33 cellular contexts compared by ENCODE assay signal in genomic region chr3:11302444-11302843, GRCh38.
"Had no signal": no experiment of that assay in that cellular context is flagged by ENCODE, and none has a peak within 500 bp of the region (broad histone marks: within the 10 kb centered on the region; RNA-seq: fewer than 3 reads in every experiment).

No MANE protein-coding gene starts in this region.

- H3K4me1 ChIP-seq: SJCRH30 had no signal

- H3K27me3 ChIP-seq: brain microvascular endothelial cell, MG63, SJCRH30 had no signal

- H3K4me3 Mint-ChIP-seq: activated CD4-positive, alpha-beta memory T cell treated with anti-CD3 and anti-CD28 coated beads, Interleukin-2, amount 10 ng/mL, durations not matched to agents 7 days and 5 days; activated CD8-positive, alpha-beta memory T cell treated with anti-CD3 and anti-CD28 coated beads, Interleukin-2, amount 10 ng/mL, durations not matched to agents 7 days and 5 days; activated naive CD4-positive, alpha-beta T cell treated with anti-CD3 and anti-CD28 coated beads for 36 hours had no signal

- H3K9me3 Mint-ChIP-seq: activated CD4-positive, alpha-beta memory T cell treated with anti-CD3 and anti-CD28 coated beads, Interleukin-2, amount 10 ng/mL, durations not matched to agents 7 days and 5 days; activated naive CD4-positive, alpha-beta T cell treated with anti-CD3 and anti-CD28 coated beads for 36 hours; activated naive CD4-positive, alpha-beta T cell treated with anti-CD3 and anti-CD28 coated beads, Interleukin-2, amount 50 U/mL, for 72 hours had no signal

- DNase-seq: activated CD4-positive, alpha-beta memory T cell treated with anti-CD3 and anti-CD28 coated beads, Interleukin-2, amount 10 ng/mL, durations not matched to agents 7 days and 5 days; activated CD4-positive, alpha-beta T cell treated with anti-CD3 and anti-CD28 coated beads for 1 hour; activated CD4-positive, alpha-beta T cell treated with anti-CD3 and anti-CD28 coated beads for 48 hours; activated CD4-positive, CD25-positive, alpha-beta regulatory T cell; activated CD8-positive, alpha-beta memory T cell treated with anti-CD3 and anti-CD28 coated beads for 24 hours; activated CD8-positive, alpha-beta memory T cell treated with anti-CD3 and anti-CD28 coated beads, Interleukin-2, amount 10 ng/mL, durations not matched to agents 7 days and 5 days; activated CD8-positive, alpha-beta memory T cell treated with anti-CD3 and anti-CD28 coated beads, Interleukin-2, amount 50 U/mL, for 48 hours; activated gamma-delta T cell treated with Interleukin-2 at 50 U/mL for 16 hours; activated naive CD4-positive, alpha-beta T cell treated with anti-CD3 and anti-CD28 coated beads for 36 hours; amniotic stem cell; aorta; brain microvascular endothelial cell; central memory CD4-positive, alpha-beta T cell; Kasumi-1; KG1; MG63; NCI-H1048; NCI-H1105 treated with DMSO at 0.1 percent for 48 hours; NCI-H1436; NCI-H1694; NCI-H1930; NCI-H2107; NCI-H2171; NCI-H510A; NCI-H526; NCI-H748 treated with DMSO at 0.1 percent for 48 hours; SHP77; SJCRH30; T1000; WERI-Rb-1 had no signal

- H3K9me3 ChIP-seq: MG63, SJCRH30 had no signal

- ATAC-seq: activated CD8-positive, alpha-beta memory T cell treated with anti-CD3 and anti-CD28 coated beads, Interleukin-2, amount 10 ng/mL, durations not matched to agents 7 days and 5 days; activated naive CD4-positive, alpha-beta T cell treated with anti-CD3 and anti-CD28 coated beads, Interleukin-2, amount 50 U/mL, for 72 hours; Panc1 had no signal

- H3K4me3 ChIP-seq: MG63, SJCRH30, SK-N-MC had no signal

- H3K27ac Mint-ChIP-seq: activated CD4-positive, alpha-beta memory T cell treated with anti-CD3 and anti-CD28 coated beads, Interleukin-2, amount 10 ng/mL, durations not matched to agents 7 days and 5 days; activated CD8-positive, alpha-beta memory T cell treated with anti-CD3 and anti-CD28 coated beads, Interleukin-2, amount 10 ng/mL, durations not matched to agents 7 days and 5 days; activated naive CD4-positive, alpha-beta T cell treated with anti-CD3 and anti-CD28 coated beads for 36 hours; activated naive CD4-positive, alpha-beta T cell treated with anti-CD3 and anti-CD28 coated beads, Interleukin-2, amount 50 U/mL, for 72 hours had no signal

- H3K27ac ChIP-seq: brain microvascular endothelial cell, SJCRH30, SK-N-MC, WERI-Rb-1 had no signal

- H3K27me3 Mint-ChIP-seq: activated CD4-positive, alpha-beta memory T cell treated with anti-CD3 and anti-CD28 coated beads, Interleukin-2, amount 10 ng/mL, durations not matched to agents 7 days and 5 days; activated CD8-positive, alpha-beta memory T cell treated with anti-CD3 and anti-CD28 coated beads, Interleukin-2, amount 10 ng/mL, durations not matched to agents 7 days and 5 days had no signal
